ENCODE assay signal across 9 cellular contexts in genomic region chr1:184932319-184932718, GRCh38.
"Had no signal": no experiment of that assay in that cellular context is flagged by ENCODE, and none has a peak within 500 bp of the region (broad histone marks: within the 10 kb centered on the region; RNA-seq: fewer than 3 reads in every experiment).

No MANE protein-coding gene starts in this region.

- H3K27ac ChIP-seq: GM23248 had no signal

- H3K9me3 ChIP-seq: HAP-1 had no signal

- H3K9ac ChIP-seq: GM23248 had no signal

- H3K4me1 ChIP-seq: HAP-1 had no signal

- H3K36me3 ChIP-seq: HAP-1 had no signal

- DNase-seq: GM23248, GOT3, H7, H9, HCEC 1CT, HFFc6 had no signal

- H3K4me2 ChIP-seq: GM23338 had no signal

- H3K4me3 ChIP-seq: GM23248, GM23338, HAP-1 had no signal

- H2AFZ ChIP-seq: GM23248, GM23338 had no signal

- ATAC-seq: GM23338, HCT116 had no signal
